In the genomic region with DNA sequence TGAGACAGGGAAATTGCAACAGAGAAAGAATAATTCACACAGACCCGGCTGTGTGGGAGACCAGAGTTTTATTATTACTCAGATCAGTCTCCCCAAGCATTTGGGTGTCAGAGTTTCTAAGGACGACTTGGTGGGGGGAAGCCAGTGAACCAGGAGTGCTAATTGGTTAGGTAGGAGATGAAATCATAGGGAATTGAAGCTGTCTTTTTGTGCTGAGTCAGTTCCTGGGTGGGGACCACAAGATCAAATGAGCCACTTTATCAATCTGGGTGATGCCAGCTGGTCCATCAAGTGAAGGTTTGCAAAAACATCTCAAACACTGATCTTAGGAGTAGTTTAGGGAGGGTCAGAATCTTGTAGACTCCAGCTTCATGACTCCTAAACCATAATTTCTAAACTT, we compare ENCODE assay signal across 18 cellular contexts.
A peak's percentile ranks its signal among the peaks of the same experiment; 100 is the strongest.
DNase-seq lines count a peak whose midpoint lies in the region; ATAC-seq and TF ChIP-seq lines count a peak whose summit lies in the region.
"Had no signal": no experiment of that assay in that cellular context is flagged by ENCODE, and none has a peak within 500 bp of the region (broad histone marks: within the 10 kb centered on the region; RNA-seq: fewer than 3 reads in every experiment).

No MANE protein-coding gene starts in this region.

- peaks cover 71% of the 10 kb centered on the region for H3K9me3 ChIP-seq in HUES48 (ENCODE audit: control insufficient read depth, insufficient read depth, low read length)
- peaks cover 66% of the 10 kb centered on the region for H3K9me3 ChIP-seq in iPS-18a (ENCODE audit: control insufficient read depth, low read depth, low read length)
- H3K9me3 ChIP-seq: BE2C had no signal

- no peak for DNase-seq in WTC11 (ENCODE audit: low spot score)
- no peak for DNase-seq in stimulated activated CD8-positive, alpha-beta memory T cell treated with anti-CD3 and anti-CD28 coated beads, Interleukin-4, amount 100 ng/mL, for 48 hours
- DNase-seq: ACHN; BE2C; C1 segment of cervical spinal cord; CD4-positive, CD25-positive, alpha-beta regulatory T cell; CD8-positive, alpha-beta memory T cell; COR-L47; DMS 273 treated with DMSO at 0.1 percent for 48 hours; DMS53; DND-41; EL; HCEC 1CT had no signal

- H3K36me3 Mint-ChIP-seq in WTC11, result peaks cover 100% of the 10 kb centered on the region
- H3K36me3 Mint-ChIP-seq: CD4-positive, CD25-positive, alpha-beta regulatory T cell; CD8-positive, alpha-beta memory T cell had no signal

- no peaks in the 10 kb centered on the region for H3K27me3 ChIP-seq in HUES48 (ENCODE audit: control insufficient read depth, insufficient read depth, low read length)
- no peaks in the 10 kb centered on the region for H3K27me3 ChIP-seq in iPS-18a (ENCODE audit: control insufficient read depth, insufficient read depth, low read length)
- H3K27me3 ChIP-seq: BE2C had no signal

- peaks cover 91% of the 10 kb centered on the region for H3K9me3 Mint-ChIP-seq in WTC11

- H3K4me3 ChIP-seq in HUES48 (ENCODE audit: low read depth, low read length) (peak overlapping the region; percentile 35; the same call in 1 of the 2 replicates), iPS-18a (ENCODE audit: low read length) (peak overlapping the region; percentile 37)
- H3K4me3 ChIP-seq: GM12878 had no signal

- no peak for TF ChIP-seq CTCF in WTC11 (IDR thresholded peaks at IDR 0.05)

- peak overlapping the region; percentile 31; the same call in 1 of the 2 replicates for H3K4me3 Mint-ChIP-seq in WTC11
- H3K4me3 Mint-ChIP-seq: CD4-positive, CD25-positive, alpha-beta regulatory T cell; CD8-positive, alpha-beta memory T cell had no signal

- peak overlapping the region; percentile 38; the same call in 1 of the 2 replicates for H3K27ac Mint-ChIP-seq in WTC11
- H3K27ac Mint-ChIP-seq: CD4-positive, CD25-positive, alpha-beta regulatory T cell had no signal

- peaks cover 16% of the 10 kb centered on the region for H3K4me1 Mint-ChIP-seq in WTC11
- H3K4me1 Mint-ChIP-seq: CD8-positive, alpha-beta memory T cell had no signal

- peaks cover 70% of the 10 kb centered on the region for H3K27me3 Mint-ChIP-seq in WTC11 (ENCODE audit: low read depth)
- H3K27me3 Mint-ChIP-seq: CD4-positive, CD25-positive, alpha-beta regulatory T cell; CD8-positive, alpha-beta memory T cell had no signal

- H3K36me3 ChIP-seq in HUES48 (ENCODE audit: control insufficient read depth, insufficient read depth, low read length) (peaks cover 62% of the 10 kb centered on the region), iPS-18a (ENCODE audit: control insufficient read depth, low read depth, low read length) (peaks cover 59% of the 10 kb centered on the region)
- H3K36me3 ChIP-seq: BE2C had no signal

- ATAC-seq in WTC11 (0 out of 2 replicates have a peak, but pooled peaks have one; percentile 30), HG02623 (IDR thresholded peaks at IDR 0.05; ENCODE audit: unreplicated experiment) (no peak), HG03457 (IDR thresholded peaks at IDR 0.05; ENCODE audit: unreplicated experiment) (no peak)
- ATAC-seq: GM12878 had no signal

- CTCF ChIA-PET in WTC11 (lab: Charles Lee), result no interaction called here

- H3K27ac ChIP-seq in HUES48 (ENCODE audit: low read depth, low read length) (no peak overlapping the region), iPS-18a (ENCODE audit: low read length) (no peak overlapping the region)

- H3K9ac ChIP-seq in HUES48 (ENCODE audit: low read depth, low read length) (no peak overlapping the region), iPS-18a (ENCODE audit: low read length) (no peak overlapping the region)

- POLR2A ChIA-PET in WTC11 (lab: Charles Lee), result no interaction called here

- H3K4me1 ChIP-seq in HUES48 (ENCODE audit: control insufficient read depth, insufficient read depth, low read length) (no peaks in the 10 kb centered on the region), iPS-18a (ENCODE audit: control insufficient read depth, low read depth, low read length) (no peaks in the 10 kb centered on the region)
- H3K4me1 ChIP-seq: BE2C had no signal

TF ChIP-seq in WTC11, 78 proteins besides CTCF, POLR2A, EP300 and RAD21 (continues in another document):
- TF ChIP-seq HMGXB4 (CRISPR knock-in tag; IDR thresholded peaks at IDR 0.05) (no peak), RORB (CRISPR knock-in tag; IDR thresholded peaks at IDR 0.05) (no peak), ERG (CRISPR knock-in tag; IDR thresholded peaks at IDR 0.05) (no peak), ZNF317 (CRISPR knock-in tag; IDR thresholded peaks at IDR 0.05; ENCODE audit: borderline replicate concordance, low read depth) (no peak), GTF2I (CRISPR knock-in tag; conservative IDR thresholded peaks at IDR 0.05) (no peak), NR3C1 (CRISPR knock-in tag; conservative IDR thresholded peaks at IDR 0.05; ENCODE audit: low read depth) (no peak), OVOL2 (CRISPR knock-in tag; IDR thresholded peaks at IDR 0.05; ENCODE audit: borderline replicate concordance) (no peak), ZNF263 (CRISPR knock-in tag; IDR thresholded peaks at IDR 0.05; ENCODE audit: low read depth) (no peak)
- TF ChIP-seq, protein P1, sequence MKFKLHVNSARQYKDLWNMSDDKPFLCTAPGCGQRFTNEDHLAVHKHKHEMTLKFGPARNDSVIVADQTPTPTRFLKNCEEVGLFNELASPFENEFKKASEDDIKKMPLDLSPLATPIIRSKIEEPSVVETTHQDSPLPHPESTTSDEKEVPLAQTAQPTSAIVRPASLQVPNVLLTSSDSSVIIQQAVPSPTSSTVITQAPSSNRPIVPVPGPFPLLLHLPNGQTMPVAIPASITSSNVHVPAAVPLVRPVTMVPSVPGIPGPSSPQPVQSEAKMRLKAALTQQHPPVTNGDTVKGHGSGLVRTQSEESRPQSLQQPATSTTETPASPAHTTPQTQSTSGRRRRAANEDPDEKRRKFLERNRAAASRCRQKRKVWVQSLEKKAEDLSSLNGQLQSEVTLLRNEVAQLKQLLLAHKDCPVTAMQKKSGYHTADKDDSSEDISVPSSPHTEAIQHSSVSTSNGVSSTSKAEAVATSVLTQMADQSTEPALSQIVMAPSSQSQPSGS (CRISPR knock-in tag; IDR thresholded peaks at IDR 0.05; ENCODE audit: borderline replicate concordance, low read depth), result no peak
- TF ChIP-seq, protein P2, sequence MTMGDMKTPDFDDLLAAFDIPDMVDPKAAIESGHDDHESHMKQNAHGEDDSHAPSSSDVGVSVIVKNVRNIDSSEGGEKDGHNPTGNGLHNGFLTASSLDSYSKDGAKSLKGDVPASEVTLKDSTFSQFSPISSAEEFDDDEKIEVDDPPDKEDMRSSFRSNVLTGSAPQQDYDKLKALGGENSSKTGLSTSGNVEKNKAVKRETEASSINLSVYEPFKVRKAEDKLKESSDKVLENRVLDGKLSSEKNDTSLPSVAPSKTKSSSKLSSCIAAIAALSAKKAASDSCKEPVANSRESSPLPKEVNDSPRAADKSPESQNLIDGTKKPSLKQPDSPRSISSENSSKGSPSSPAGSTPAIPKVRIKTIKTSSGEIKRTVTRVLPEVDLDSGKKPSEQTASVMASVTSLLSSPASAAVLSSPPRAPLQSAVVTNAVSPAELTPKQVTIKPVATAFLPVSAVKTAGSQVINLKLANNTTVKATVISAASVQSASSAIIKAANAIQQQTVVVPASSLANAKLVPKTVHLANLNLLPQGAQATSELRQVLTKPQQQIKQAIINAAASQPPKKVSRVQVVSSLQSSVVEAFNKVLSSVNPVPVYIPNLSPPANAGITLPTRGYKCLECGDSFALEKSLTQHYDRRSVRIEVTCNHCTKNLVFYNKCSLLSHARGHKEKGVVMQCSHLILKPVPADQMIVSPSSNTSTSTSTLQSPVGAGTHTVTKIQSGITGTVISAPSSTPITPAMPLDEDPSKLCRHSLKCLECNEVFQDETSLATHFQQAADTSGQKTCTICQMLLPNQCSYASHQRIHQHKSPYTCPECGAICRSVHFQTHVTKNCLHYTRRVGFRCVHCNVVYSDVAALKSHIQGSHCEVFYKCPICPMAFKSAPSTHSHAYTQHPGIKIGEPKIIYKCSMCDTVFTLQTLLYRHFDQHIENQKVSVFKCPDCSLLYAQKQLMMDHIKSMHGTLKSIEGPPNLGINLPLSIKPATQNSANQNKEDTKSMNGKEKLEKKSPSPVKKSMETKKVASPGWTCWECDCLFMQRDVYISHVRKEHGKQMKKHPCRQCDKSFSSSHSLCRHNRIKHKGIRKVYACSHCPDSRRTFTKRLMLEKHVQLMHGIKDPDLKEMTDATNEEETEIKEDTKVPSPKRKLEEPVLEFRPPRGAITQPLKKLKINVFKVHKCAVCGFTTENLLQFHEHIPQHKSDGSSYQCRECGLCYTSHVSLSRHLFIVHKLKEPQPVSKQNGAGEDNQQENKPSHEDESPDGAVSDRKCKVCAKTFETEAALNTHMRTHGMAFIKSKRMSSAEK (CRISPR knock-in tag; IDR thresholded peaks at IDR 0.05; ENCODE audit: borderline replicate concordance), result 0 out of 2 replicates have a peak, but pooled peaks have one; percentile 51
